ENCODE assay signal across 14 cellular contexts in genomic region chr6:52534966-52535390, GRCh38. TPM values are rescaled to one million over a fixed set of nuclear protein-coding genes. Genes with fewer than 3 reads are reported as not detected.
DNase-seq lines count a peak whose midpoint lies in the region; ATAC-seq and TF ChIP-seq lines count a peak whose summit lies in the region.
"Had no signal": no experiment of that assay in that cellular context is flagged by ENCODE, and none has a peak within 500 bp of the region (broad histone marks: within the 10 kb centered on the region; RNA-seq: fewer than 3 reads in every experiment).

No MANE protein-coding gene starts in this region.

- WGBS in trophoblast cell (ENCODE audit: extremely low coverage, insufficient coverage, insufficient read length), result no CpG with 5 or more reads among the region's 3 CpGs
- 89 to 94% methylated on average over 3 of the region's 3 CpGs for WGBS in testis, 2 donors

- H3K27ac ChIP-seq in trophoblast cell (ENCODE audit: low read depth, low read length), result no peak overlapping the region
- H3K27ac ChIP-seq in testis, result no peak overlapping the region
- H3K27ac ChIP-seq: breast epithelium, left lung, prostate gland, vagina had no signal

- no peak overlapping the region for H4K91ac ChIP-seq in trophoblast cell (ENCODE audit: low read depth, low read length)

- TF ChIP-seq POLR2A in testis (IDR thresholded peaks at IDR 0.05), result no peak

- no peak overlapping the region for H4K8ac ChIP-seq in trophoblast cell (ENCODE audit: low read depth, low read length)

- H3K9ac ChIP-seq in trophoblast cell (ENCODE audit: low read length), result no peak overlapping the region

- no peak for TF ChIP-seq CTCF in testis (IDR thresholded peaks at IDR 0.05)

- H3K4me1 Mint-ChIP-seq in activated T-helper 1 cell treated with anti-CD3 and anti-CD28 coated beads, Interleukin-12 subunit alpha, Interleukin-12 subunit beta, Interleukin-2, Interleukin-4 antibody, amounts not matched to agents 30 ng/mL and 10 ng/mL and 1 ng/mL, durations not matched to agents 14 hours and 24 hours and 36 hours (ENCODE audit: low read depth), result peaks cover 38% of the 10 kb centered on the region

- no peak overlapping the region for H2BK12ac ChIP-seq in trophoblast cell (ENCODE audit: low read length)

- H3K79me2 ChIP-seq in trophoblast cell (ENCODE audit: control insufficient read depth, insufficient read depth, low read length, poor library complexity), result peaks cover 2% of the 10 kb centered on the region

- no peaks in the 10 kb centered on the region for H3K9me3 Mint-ChIP-seq in activated T-helper 1 cell treated with anti-CD3 and anti-CD28 coated beads, Interleukin-12 subunit alpha, Interleukin-12 subunit beta, Interleukin-2, Interleukin-4 antibody, amounts not matched to agents 30 ng/mL and 10 ng/mL and 1 ng/mL, durations not matched to agents 14 hours and 24 hours and 36 hours

- H2AFZ ChIP-seq in trophoblast cell (ENCODE audit: insufficient read depth, low read length, poor library complexity), result no peak overlapping the region

- peak overlapping the region; percentile 76 for H3K27ac Mint-ChIP-seq in activated T-helper 1 cell treated with anti-CD3 and anti-CD28 coated beads, Interleukin-12 subunit alpha, Interleukin-12 subunit beta, Interleukin-2, Interleukin-4 antibody, amounts not matched to agents 30 ng/mL and 10 ng/mL and 1 ng/mL, durations not matched to agents 14 hours and 24 hours and 36 hours

- no peak overlapping the region for H3K14ac ChIP-seq in trophoblast cell (ENCODE audit: low read length)

- H4K12ac ChIP-seq in trophoblast cell (ENCODE audit: low read depth, low read length), result no peak overlapping the region

- DNase-seq in stimulated activated CD4-positive, alpha-beta T cell treated with anti-CD3 and anti-CD28 coated beads, Interleukin-15, amount 100 ng/mL, for 24 hours, result peak; percentile 33
- no peak for DNase-seq in stimulated activated CD4-positive, alpha-beta T cell treated with anti-CD3 and anti-CD28 coated beads, Interleukin-4, amount 100 ng/mL, for 4 hours
- peak; percentile 44 for DNase-seq in activated T-helper 1 cell treated with anti-CD3 and anti-CD28 coated beads, Interleukin-12 subunit alpha, Interleukin-12 subunit beta, Interleukin-2, Interleukin-4 antibody, amounts not matched to agents 30 ng/mL and 10 ng/mL and 1 ng/mL, durations not matched to agents 14 hours and 24 hours and 36 hours (ENCODE audit: low spot score)
- DNase-seq in trophoblast cell (no peak), testis (no peak), NCI-H2227 treated with DMSO at 0.1 percent for 48 hours (lab: John Stamatoyannopoulos, UW) (no peak), NCI-H82 (lab: John Stamatoyannopoulos, UW) (no peak)
- DNase-seq: AML-193, left lung, NCI-H1436 had no signal

- no peak overlapping the region for H3K23ac ChIP-seq in trophoblast cell (ENCODE audit: low read length)

- no peaks in the 10 kb centered on the region for H3K27me3 Mint-ChIP-seq in activated T-helper 1 cell treated with anti-CD3 and anti-CD28 coated beads, Interleukin-12 subunit alpha, Interleukin-12 subunit beta, Interleukin-2, Interleukin-4 antibody, amounts not matched to agents 30 ng/mL and 10 ng/mL and 1 ng/mL, durations not matched to agents 14 hours and 24 hours and 36 hours (ENCODE audit: insufficient read depth)

- H3K4me1 ChIP-seq in trophoblast cell (ENCODE audit: control insufficient read depth in 1 of 2, insufficient read depth in 2 of 2, low read length in 2 of 2) (peaks cover 5 to 13% of the 10 kb centered on the region in 2 experiments), testis (peaks cover 8% of the 10 kb centered on the region)
- H3K4me1 ChIP-seq: prostate gland had no signal

- peak; percentile 30 for ATAC-seq in HG03442 (IDR thresholded peaks at IDR 0.05; ENCODE audit: unreplicated experiment)
- ATAC-seq: left lung had no signal

- intact Hi-C loops in activated T-helper 1 cell treated with anti-CD3 and anti-CD28 coated beads, Interleukin-12 subunit alpha, Interleukin-12 subunit beta, Interleukin-2, Interleukin-4 antibody, amounts not matched to agents 30 ng/mL and 10 ng/mL and 1 ng/mL, durations not matched to agents 14 hours and 24 hours and 36 hours (cut with micrococcal nuclease), result loop anchor here (1.0 to 5.0 kb wide), 3 partner anchors 39 to 114 kb away; partner anchors contain the start of gene EFHC1
- intact Hi-C loops in testis (cut with DNase I; ENCODE audit: low total_unique reads), result no loop called here

- no peak overlapping the region for H2BK120ac ChIP-seq in trophoblast cell (ENCODE audit: insufficient read depth, low read length, poor library complexity)

- peaks cover 3% of the 10 kb centered on the region for H3K9me3 ChIP-seq in trophoblast cell (ENCODE audit: insufficient read depth, low read depth, low read length)
- no peaks in the 10 kb centered on the region for H3K9me3 ChIP-seq in testis
- H3K9me3 ChIP-seq: breast epithelium, left lung, prostate gland, vagina had no signal

- no peak overlapping the region for H2BK5ac ChIP-seq in trophoblast cell (ENCODE audit: low read depth, low read length, poor library complexity)

- H3K79me1 ChIP-seq in trophoblast cell (ENCODE audit: low read length), result peaks cover 5% of the 10 kb centered on the region

- no peak overlapping the region for H3K4ac ChIP-seq in trophoblast cell (ENCODE audit: low read depth, low read length)

- no peak overlapping the region for H3K18ac ChIP-seq in trophoblast cell (ENCODE audit: low read length)

- no peaks in the 10 kb centered on the region for H3K27me3 ChIP-seq in trophoblast cell (ENCODE audit: insufficient read depth, low read length)
- H3K27me3 ChIP-seq in testis, result no peaks in the 10 kb centered on the region
- H3K27me3 ChIP-seq: breast epithelium, left lung, vagina had no signal

- peaks cover 4 to 12% of the 10 kb centered on the region in 2 experiments for H3K36me3 ChIP-seq in trophoblast cell (ENCODE audit: control insufficient read depth in 1 of 2, insufficient read depth in 2 of 2, low read length in 2 of 2)
- no peaks in the 10 kb centered on the region for H3K36me3 ChIP-seq in testis (ENCODE audit: low read depth, missing control alignments)
- H3K36me3 ChIP-seq: breast epithelium, prostate gland, vagina had no signal

- H2AK5ac ChIP-seq in trophoblast cell (ENCODE audit: low read length), result no peak overlapping the region

- H3K4me2 ChIP-seq in trophoblast cell (ENCODE audit: low read length), result no peak overlapping the region

- H3K36me3 Mint-ChIP-seq in activated T-helper 1 cell treated with anti-CD3 and anti-CD28 coated beads, Interleukin-12 subunit alpha, Interleukin-12 subunit beta, Interleukin-2, Interleukin-4 antibody, amounts not matched to agents 30 ng/mL and 10 ng/mL and 1 ng/mL, durations not matched to agents 14 hours and 24 hours and 36 hours (ENCODE audit: low read depth), result peaks cover 2% of the 10 kb centered on the region

- H3K4me3 Mint-ChIP-seq in activated T-helper 1 cell treated with anti-CD3 and anti-CD28 coated beads, Interleukin-12 subunit alpha, Interleukin-12 subunit beta, Interleukin-2, Interleukin-4 antibody, amounts not matched to agents 30 ng/mL and 10 ng/mL and 1 ng/mL, durations not matched to agents 14 hours and 24 hours and 36 hours, result peak overlapping the region; percentile 42

- H3K4me3 ChIP-seq in trophoblast cell (ENCODE audit: low read depth, low read length), result no peak overlapping the region
- H3K4me3 ChIP-seq in testis, result no peak overlapping the region
- H3K4me3 ChIP-seq: breast epithelium, left lung, prostate gland, vagina had no signal

RNA-seq across cellular contexts. Expression of gene TRAM2, which starts 41.9 kb away (rescaled TPM):
- total RNA-seq in activated T-helper 1 cell treated with anti-CD3 and anti-CD28 coated beads, Interleukin-12 subunit alpha, Interleukin-12 subunit beta, Interleukin-2, Interleukin-4 antibody, amounts not matched to agents 30 ng/mL and 10 ng/mL and 1 ng/mL, durations not matched to agents 14 hours and 24 hours and 36 hours, result 2.1 and 2.5 TPM in 2 replicates
- 30.3 and 31.3 TPM in 2 replicates for polyA plus RNA-seq in trophoblast cell (2013)
- total RNA-seq in testis, result 10 to 100 TPM; 21.1 to 26.1 TPM
- 34.7 TPM for polyA plus RNA-seq in testis (ENCODE audit: insufficient read depth, low read depth, low replicate concordance)

Comparison
In these comparisons a context has a peak if more than half of its experiments do, and no peak if none do; other contexts are left out.
1. DNase-seq: peak in stimulated activated CD4-positive, alpha-beta T cell treated with anti-CD3 and anti-CD28 coated beads, Interleukin-15, amount 100 ng/mL, for 24 hours (single experiment) and activated T-helper 1 cell treated with anti-CD3 and anti-CD28 coated beads, Interleukin-12 subunit alpha, Interleukin-12 subunit beta, Interleukin-2, Interleukin-4 antibody, amounts not matched to agents 30 ng/mL and 10 ng/mL and 1 ng/mL, durations not matched to agents 14 hours and 24 hours and 36 hours (single experiment); none in stimulated activated CD4-positive, alpha-beta T cell treated with anti-CD3 and anti-CD28 coated beads, Interleukin-4, amount 100 ng/mL, for 4 hours (0 of 2), trophoblast cell (0 of 2), testis (single experiment), NCI-H2227 treated with DMSO at 0.1 percent for 48 hours (single experiment) and NCI-H82 (single experiment).